In genomic region chrX:46935295-46935694, GRCh38 we compare ENCODE assay signal across 33 cellular contexts.
"Had no signal": no experiment of that assay in that cellular context is flagged by ENCODE, and none has a peak within 500 bp of the region (broad histone marks: within the 10 kb centered on the region; RNA-seq: fewer than 3 reads in every experiment).

No MANE protein-coding gene starts in this region.

- H3K4me1 ChIP-seq: ascending aorta, breast epithelium, SJCRH30 had no signal

- ATAC-seq: activated CD4-positive, alpha-beta T cell treated with anti-CD3 and anti-CD28 coated beads for 36 hours; activated CD4-positive, CD25-positive, alpha-beta regulatory T cell treated with anti-CD3 and anti-CD28 coated beads, Interleukin-2, amount 50 U/mL, for 24 hours; activated CD8-positive, alpha-beta T cell treated with anti-CD3 and anti-CD28 coated beads, Interleukin-2, amount 10 ng/mL, durations not matched to agents 7 days and 5 days; body of pancreas had no signal

- H3K27me3 ChIP-seq: ascending aorta, body of pancreas, MG63, SJCRH30 had no signal

- H3K4me3 Mint-ChIP-seq: activated CD4-positive, alpha-beta T cell treated with anti-CD3 and anti-CD28 coated beads for 36 hours; activated CD4-positive, alpha-beta T cell treated with anti-CD3 and anti-CD28 coated beads, Interleukin-2, amount 10 ng/mL, durations not matched to agents 7 days and 5 days; activated CD8-positive, alpha-beta T cell treated with anti-CD3 and anti-CD28 coated beads, Interleukin-2, amount 10 ng/mL, durations not matched to agents 7 days and 5 days; activated naive CD4-positive, alpha-beta T cell treated with anti-CD3 and anti-CD28 coated beads, Interleukin-2, amount 50 U/mL, for 24 hours; activated naive CD8-positive, alpha-beta T cell treated with anti-CD3 and anti-CD28 coated beads, Interleukin-2, amount 10 ng/mL, durations not matched to agents 7 days and 5 days; activated T-cell treated with anti-CD3 and anti-CD28 coated beads, Interleukin-2, amount 50 U/mL, for 24 hours; T-helper 1 cell treated with Interleukin-12 subunit alpha and Interleukin-12 subunit beta and Interleukin-4 antibody, amounts not matched to agents 30 μg/mL and 1 μg/mL, for 36 hours; T-helper 2 cell treated with Interferon-gamma antibody and Interleukin-4, amounts not matched to agents 5 μg/mL and 100 μg/mL, for 36 hours had no signal

- DNase-seq: activated CD4-positive, alpha-beta T cell treated with anti-CD3 and anti-CD28 coated beads for 36 hours; activated CD4-positive, alpha-beta T cell treated with anti-CD3 and anti-CD28 coated beads, Interleukin-2, amount 10 ng/mL, durations not matched to agents 7 days and 5 days; activated CD4-positive, alpha-beta T cell treated with anti-CD3 and anti-CD28 coated beads, Interleukin-2, amount 50 U/mL, for 48 hours; activated CD8-positive, alpha-beta T cell treated with anti-CD3 and anti-CD28 coated beads, Interleukin-2, amount 10 ng/mL, durations not matched to agents 7 days and 5 days; activated gamma-delta T cell; activated naive CD4-positive, alpha-beta T cell treated with Interleukin-2 at 50 U/mL for 16 hours; activated naive CD8-positive, alpha-beta T cell treated with anti-CD3 and anti-CD28 coated beads, Interleukin-2, amount 10 ng/mL, durations not matched to agents 7 days and 5 days; activated T-cell treated with anti-CD3 and anti-CD28 coated beads, Interleukin-2, amount 50 U/mL, for 24 hours; amygdala; Kasumi-1; KG1; MG63; NCI-H1048; NCI-H1105 treated with DMSO at 0.1 percent for 48 hours; NCI-H1436; NCI-H1694; NCI-H2029; NCI-H510A; NCI-H526; NCI-H748 treated with DMSO at 0.1 percent for 48 hours; NK-92 treated with Interleukin-12 subunit alpha and Interleukin-12 subunit beta, amount 100 ng/mL, for 24 hours; OCI-M1; SHP77; SJCRH30 had no signal

- H3K9me3 ChIP-seq: ascending aorta, body of pancreas, MG63, SJCRH30 had no signal

- H3K27ac ChIP-seq: ascending aorta, body of pancreas, breast epithelium, SJCRH30, SK-N-MC had no signal

- H3K36me3 ChIP-seq: ascending aorta, breast epithelium, MG63, SJCRH30 had no signal

- H3K9me3 Mint-ChIP-seq: activated CD4-positive, alpha-beta T cell treated with anti-CD3 and anti-CD28 coated beads, Interleukin-2, amount 10 ng/mL, durations not matched to agents 7 days and 5 days; activated naive CD4-positive, alpha-beta T cell treated with anti-CD3 and anti-CD28 coated beads, Interleukin-2, amount 50 U/mL, for 24 hours; activated naive CD8-positive, alpha-beta T cell treated with anti-CD3 and anti-CD28 coated beads, Interleukin-2, amount 10 ng/mL, durations not matched to agents 7 days and 5 days; activated T-cell treated with anti-CD3 and anti-CD28 coated beads, Interleukin-2, amount 50 U/mL, for 24 hours; activated T-helper 2 cell treated with anti-CD3 and anti-CD28 coated beads, Interferon-gamma antibody, Interleukin-2, Interleukin-4, amounts not matched to agents 10 μg/mL and 5 μg/mL and 100 μg/mL, durations not matched to agents 14 hours and 24 hours and 36 hours; T-helper 1 cell treated with Interleukin-12 subunit alpha and Interleukin-12 subunit beta and Interleukin-4 antibody, amounts not matched to agents 30 μg/mL and 1 μg/mL, for 36 hours; T-helper 2 cell treated with Interferon-gamma antibody and Interleukin-4, amounts not matched to agents 5 μg/mL and 100 μg/mL, for 36 hours had no signal

- H3K4me1 Mint-ChIP-seq: activated CD4-positive, alpha-beta T cell treated with anti-CD3 and anti-CD28 coated beads for 36 hours; activated CD4-positive, alpha-beta T cell treated with anti-CD3 and anti-CD28 coated beads, Interleukin-2, amount 10 ng/mL, durations not matched to agents 7 days and 5 days; activated naive CD4-positive, alpha-beta T cell treated with anti-CD3 and anti-CD28 coated beads, Interleukin-2, amount 50 U/mL, for 24 hours; activated naive CD8-positive, alpha-beta T cell treated with anti-CD3 and anti-CD28 coated beads, Interleukin-2, amount 10 ng/mL, durations not matched to agents 7 days and 5 days had no signal

- H3K4me3 ChIP-seq: ascending aorta, body of pancreas, breast epithelium, MG63, SJCRH30, SK-N-MC had no signal

- H3K36me3 Mint-ChIP-seq: activated naive CD4-positive, alpha-beta T cell treated with anti-CD3 and anti-CD28 coated beads, Interleukin-2, amount 50 U/mL, for 24 hours; activated naive CD8-positive, alpha-beta T cell treated with anti-CD3 and anti-CD28 coated beads, Interleukin-2, amount 10 ng/mL, durations not matched to agents 7 days and 5 days had no signal

- H3K27me3 Mint-ChIP-seq: activated CD4-positive, alpha-beta T cell treated with anti-CD3 and anti-CD28 coated beads for 36 hours had no signal

- H3K27ac Mint-ChIP-seq: activated CD4-positive, alpha-beta T cell treated with anti-CD3 and anti-CD28 coated beads for 36 hours; activated CD4-positive, alpha-beta T cell treated with anti-CD3 and anti-CD28 coated beads, Interleukin-2, amount 10 ng/mL, durations not matched to agents 7 days and 5 days; activated CD8-positive, alpha-beta T cell treated with anti-CD3 and anti-CD28 coated beads, Interleukin-2, amount 10 ng/mL, durations not matched to agents 7 days and 5 days; activated naive CD4-positive, alpha-beta T cell treated with anti-CD3 and anti-CD28 coated beads, Interleukin-2, amount 50 U/mL, for 24 hours; activated naive CD8-positive, alpha-beta T cell treated with anti-CD3 and anti-CD28 coated beads, Interleukin-2, amount 10 ng/mL, durations not matched to agents 7 days and 5 days; activated T-cell treated with anti-CD3 and anti-CD28 coated beads, Interleukin-2, amount 50 U/mL, for 24 hours; activated T-helper 2 cell treated with anti-CD3 and anti-CD28 coated beads, Interferon-gamma antibody, Interleukin-2, Interleukin-4, amounts not matched to agents 10 μg/mL and 5 μg/mL and 100 μg/mL, durations not matched to agents 14 hours and 24 hours and 36 hours; T-helper 1 cell treated with Interleukin-12 subunit alpha and Interleukin-12 subunit beta and Interleukin-4 antibody, amounts not matched to agents 30 μg/mL and 1 μg/mL, for 36 hours; T-helper 2 cell treated with Interferon-gamma antibody and Interleukin-4, amounts not matched to agents 5 μg/mL and 100 μg/mL, for 36 hours had no signal
